In genomic region chr3:133437391-133438093, GRCh38 we compare ENCODE assay signal across 10 cellular contexts. TPM values are rescaled to one million over a fixed set of nuclear protein-coding genes. Genes with fewer than 3 reads are reported as not detected.
DNase-seq lines count a peak whose midpoint lies in the region; ATAC-seq and TF ChIP-seq lines count a peak whose summit lies in the region.
"Had no signal": no experiment of that assay in that cellular context is flagged by ENCODE, and none has a peak within 500 bp of the region (broad histone marks: within the 10 kb centered on the region; RNA-seq: fewer than 3 reads in every experiment).

No MANE protein-coding gene starts in this region.

- no peak overlapping the region for H3K4me2 ChIP-seq in Loucy (ENCODE audit: low read depth, low read length, poor library complexity, severe bottlenecking)

- H3K4me3 Mint-ChIP-seq in Calu3 (ENCODE audit: low read depth, unreplicated experiment) = no peak overlapping the region

- H3F3A ChIP-seq in Loucy (ENCODE audit: low read depth) = no peaks in the 10 kb centered on the region

- no peaks in the 10 kb centered on the region for H4K20me1 ChIP-seq in Loucy (ENCODE audit: insufficient read depth, low read length, poor library complexity, severe bottlenecking)

- H3K4me3 ChIP-seq in Loucy (ENCODE audit: low read length, poor library complexity, severe bottlenecking) = no peak overlapping the region
- no peak overlapping the region for H3K4me3 ChIP-seq in adipocyte (ENCODE audit: low read length)
- no peak overlapping the region for H3K4me3 ChIP-seq in right lobe of liver
- H3K4me3 ChIP-seq: heart left ventricle had no signal

- no peak overlapping the region for H3K27ac ChIP-seq in right lobe of liver

- DNase-seq in Calu3 (peak; percentile 21), adipocyte (ENCODE audit: low read depth) (peak; percentile 18), right lobe of liver (no peak), posterior cingulate gyrus (no peak), NCI-H510A treated with DMSO at 0.1 percent for 48 hours (lab: John Stamatoyannopoulos, UW) (no peak), RKO (ENCODE audit: low spot score) (no peak)
- DNase-seq: activated CD4-positive, alpha-beta T cell treated with anti-CD3 and anti-CD28 coated beads, Interleukin-2, amount 50 U/mL, for 1 hour; heart left ventricle had no signal

- no peaks in the 10 kb centered on the region for H3K36me3 Mint-ChIP-seq in Calu3 (ENCODE audit: insufficient read depth, unreplicated experiment)

- no peaks in the 10 kb centered on the region for H3K9me3 ChIP-seq in Loucy (ENCODE audit: insufficient read depth, low read depth, low read length)
- H3K9me3 ChIP-seq in adipocyte (ENCODE audit: control insufficient read depth, low read length) = no peaks in the 10 kb centered on the region
- no peaks in the 10 kb centered on the region for H3K9me3 ChIP-seq in right lobe of liver
- H3K9me3 ChIP-seq: heart left ventricle had no signal

- no peak overlapping the region for H3K27ac Mint-ChIP-seq in Calu3 (ENCODE audit: unreplicated experiment)

- no peak for TF ChIP-seq POLR2A in right lobe of liver (IDR thresholded peaks at IDR 0.05)

- intact Hi-C loops in Calu3 (cut with micrococcal nuclease; ENCODE audit: unreplicated experiment) = loop anchor here (5.0 kb wide), 1 partner anchor 1670 kb away; no protein-coding TSS in a partner anchor
- intact Hi-C loops in right lobe of liver (cut with DNase I) = no loop called here
- intact Hi-C loops in posterior cingulate gyrus (cut with DNase I) = no loop called here

- TF ChIP-seq CTCF in Calu3 (IDR thresholded peaks at IDR 0.05; ENCODE audit: unreplicated experiment) = no peak
- 0 out of 2 replicates have a peak, but pooled peaks have one; percentile 9 for TF ChIP-seq CTCF in Loucy (conservative IDR thresholded peaks at IDR 0.05; ENCODE audit: low read length)
- peak in 1 of 4 donors; percentile 10 for TF ChIP-seq CTCF in right lobe of liver (IDR thresholded peaks at IDR 0.05)

- H3K9ac ChIP-seq in Loucy (ENCODE audit: low read depth, low read length, poor library complexity, severe bottlenecking) (no peak overlapping the region), adipocyte (ENCODE audit: low read length) (no peak overlapping the region)

- WGBS in right lobe of liver (ENCODE audit: insufficient coverage, low coverage, low lambda C conversion rate, missing lambda C conversion rate) = 60% methylated on average over 4 of the region's 10 CpGs

- H3K4me1 ChIP-seq in Loucy (ENCODE audit: insufficient read depth, low read length, poor library complexity, severe bottlenecking) (no peaks in the 10 kb centered on the region), adipocyte (ENCODE audit: control insufficient read depth, insufficient read depth, low read length) (peaks cover 10% of the 10 kb centered on the region), right lobe of liver (peaks cover 0 to 6% (median 0%) of the 10 kb centered on the region in 4 donors)

- H3K9me2 ChIP-seq in Loucy (replicated peaks; ENCODE audit: low read depth, low read length) = no peaks in the 10 kb centered on the region

- BruUV-seq in Calu3 (replicated peaks; lab: Mats Ljungman, UMichigan) = no TSS peak

- no peak overlapping the region for H2AFZ ChIP-seq in Loucy (ENCODE audit: low read length)

- peaks cover 4% of the 10 kb centered on the region for H3K9me3 Mint-ChIP-seq in Calu3 (ENCODE audit: low read depth, unreplicated experiment)

- H3K27me3 Mint-ChIP-seq in Calu3 (ENCODE audit: unreplicated experiment) = no peaks in the 10 kb centered on the region

- peaks cover 10% of the 10 kb centered on the region for H3K4me1 Mint-ChIP-seq in Calu3 (ENCODE audit: low read depth, unreplicated experiment)

- H3K79me2 ChIP-seq in Loucy (ENCODE audit: insufficient read depth, low read length) = no peaks in the 10 kb centered on the region

- H3K27me3 ChIP-seq in Loucy (ENCODE audit: insufficient read depth, low read length, poor library complexity, severe bottlenecking) = no peaks in the 10 kb centered on the region
- no peaks in the 10 kb centered on the region for H3K27me3 ChIP-seq in adipocyte (replicated peaks; ENCODE audit: control insufficient read depth, insufficient read depth, low read length)
- no peaks in the 10 kb centered on the region for H3K27me3 ChIP-seq in right lobe of liver
- H3K27me3 ChIP-seq: heart left ventricle had no signal

- ATAC-seq in right lobe of liver (peak; percentile 33 to 51 (median 35)), GM21447 (IDR thresholded peaks at IDR 0.05; ENCODE audit: unreplicated experiment) (no peak)

- CTCF ChIA-PET in Calu3 (lab: Charles Lee) = interaction anchor here (0.9 to 1.1 kb wide), 3 partner anchors 14 to 141 kb away, joined by 3 to 5 read pairs (median 4); partner anchors contain the start of gene CDV3

- H3K36me3 ChIP-seq in Loucy (ENCODE audit: insufficient read depth, low read length) (no peaks in the 10 kb centered on the region), adipocyte (ENCODE audit: control insufficient read depth, insufficient read depth, low read length, severe bottlenecking) (no peaks in the 10 kb centered on the region), right lobe of liver (no peaks in the 10 kb centered on the region)
- H3K36me3 ChIP-seq: heart left ventricle had no signal

RNA-seq across cellular contexts. Expression of gene BFSP2, which starts 37.7 kb away (rescaled TPM):
- total RNA-seq in Calu3 (2022) = not detected in 2 replicates
- not detected for total RNA-seq in right lobe of liver
- total RNA-seq: heart left ventricle had no signal

Comparison
In these comparisons a context has a peak if more than half of its experiments do, and no peak if none do; other contexts are left out.
1. DNase-seq: peak in Calu3 (single experiment) and adipocyte (single experiment); none in right lobe of liver (0 of 3), posterior cingulate gyrus (0 of 10), NCI-H510A treated with DMSO at 0.1 percent for 48 hours (single experiment) and RKO (single experiment).